18 cellular contexts compared by ENCODE assay signal in the genomic region with DNA sequence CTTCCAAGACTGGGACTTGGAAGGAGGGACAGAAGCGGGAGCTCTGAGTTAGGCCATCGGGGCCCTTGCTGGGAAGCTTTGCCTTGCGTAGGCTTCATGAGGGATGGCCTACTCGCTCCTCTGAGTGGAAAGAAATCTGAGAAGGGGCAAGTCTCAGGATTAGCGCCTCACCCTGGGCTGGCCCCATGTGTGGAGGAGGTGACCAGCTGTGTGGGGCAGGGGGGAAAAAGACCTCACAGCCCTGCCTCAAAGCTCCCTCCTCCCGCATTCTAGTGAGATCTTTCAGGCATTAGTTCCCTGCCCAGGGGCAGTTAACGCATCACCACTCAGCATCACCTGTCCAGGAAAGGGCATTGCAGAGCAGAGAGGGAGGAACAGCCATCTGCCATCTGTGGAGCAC.
DNase-seq lines count a peak whose midpoint lies in the region; ATAC-seq and TF ChIP-seq lines count a peak whose summit lies in the region.
"Had no signal": no experiment of that assay in that cellular context is flagged by ENCODE, and none has a peak within 500 bp of the region (broad histone marks: within the 10 kb centered on the region; RNA-seq: fewer than 3 reads in every experiment).

No MANE protein-coding gene starts in this region.

- no peak overlapping the region for H2BK120ac ChIP-seq in mesendoderm (ENCODE audit: low read depth, low read length)

- H2BK5ac ChIP-seq in mesendoderm (ENCODE audit: low read length), result no peak overlapping the region

- no peak overlapping the region for H2AK5ac ChIP-seq in mesendoderm (ENCODE audit: low read length)

- H2BK15ac ChIP-seq in mesendoderm (replicated peaks; ENCODE audit: low read depth), result no peak overlapping the region

- DNase-seq in GM23338 (ENCODE audit: low spot score), result peak; percentile 28
- DNase-seq in SJCRH30, result peak; percentile 13 to 53
- peak; percentile 67 for DNase-seq in endodermal cell
- peak; percentile 31 for DNase-seq in mesendoderm
- DNase-seq in NCI-H2107 (lab: John Stamatoyannopoulos, UW), result no peak
- no peak for DNase-seq in Right ventricle myocardium inferior (ENCODE audit: missing footprints)
- no peak for DNase-seq in HCEC 1CT
- no peak for DNase-seq in GOT3 (lab: John Stamatoyannopoulos, UW)
- DNase-seq: C1 segment of cervical spinal cord; Calu3; CD4-positive, alpha-beta T cell; DMS 273 treated with DMSO at 0.1 percent for 48 hours; HFFc6 had no signal

- no peak overlapping the region for H3K27ac Mint-ChIP-seq in GM23338
- no peak overlapping the region for H3K27ac Mint-ChIP-seq in endodermal cell
- H3K27ac Mint-ChIP-seq: B cell; CD4-positive, alpha-beta T cell; HFFc6 had no signal

- H3K4me3 ChIP-seq in GM23338, result no peak overlapping the region
- H3K4me3 ChIP-seq in SJCRH30, result no peak overlapping the region
- H3K4me3 ChIP-seq in endodermal cell (ENCODE audit: low read length), result no peak overlapping the region
- H3K4me3 ChIP-seq in mesendoderm (ENCODE audit: low read length), result no peak overlapping the region
- H3K4me3 ChIP-seq: GM12878, HAP-1, K562 had no signal

- H3K9ac ChIP-seq in endodermal cell (ENCODE audit: extremely low read depth, low read length, poor library complexity, severe bottlenecking) (no peak overlapping the region), mesendoderm (ENCODE audit: low read length) (no peak overlapping the region)

- H3K4me2 ChIP-seq in GM23338, result no peak overlapping the region
- H3K4me2 ChIP-seq in mesendoderm (ENCODE audit: low read length), result no peak overlapping the region

- no peak overlapping the region for H4K5ac ChIP-seq in mesendoderm (ENCODE audit: low read length)

- H3K9me3 ChIP-seq in SJCRH30 (replicated peaks), result no peaks in the 10 kb centered on the region
- H3K9me3 ChIP-seq in endodermal cell (ENCODE audit: control insufficient read depth, low read length), result no peaks in the 10 kb centered on the region
- H3K9me3 ChIP-seq: HAP-1 had no signal

- no peaks in the 10 kb centered on the region for H3K36me3 ChIP-seq in GM23338 (ENCODE audit: insufficient read depth)
- no peaks in the 10 kb centered on the region for H3K36me3 ChIP-seq in SJCRH30
- H3K36me3 ChIP-seq in endodermal cell (ENCODE audit: control insufficient read depth, insufficient read depth, low read length), result no peaks in the 10 kb centered on the region
- no peaks in the 10 kb centered on the region for H3K36me3 ChIP-seq in mesendoderm (ENCODE audit: control insufficient read depth, insufficient read depth, low read length)
- H3K36me3 ChIP-seq: HAP-1 had no signal

- H3K56ac ChIP-seq in mesendoderm (ENCODE audit: low read length), result no peak overlapping the region

- H3K27ac ChIP-seq in GM23338 (ENCODE audit: low read depth) (no peak overlapping the region), SJCRH30 (no peak overlapping the region), endodermal cell (ENCODE audit: low read depth, low read length) (no peak overlapping the region), mesendoderm (ENCODE audit: low read depth, low read length) (no peak overlapping the region)
- H3K27ac ChIP-seq: HL-60 had no signal

- H3K9me3 Mint-ChIP-seq in GM23338, result no peaks in the 10 kb centered on the region
- H3K9me3 Mint-ChIP-seq in endodermal cell, result no peaks in the 10 kb centered on the region
- H3K9me3 Mint-ChIP-seq: CD4-positive, alpha-beta T cell had no signal

- H3K4me3 Mint-ChIP-seq in GM23338, result no peak overlapping the region
- no peak overlapping the region for H3K4me3 Mint-ChIP-seq in endodermal cell
- H3K4me3 Mint-ChIP-seq: B cell; CD4-positive, alpha-beta T cell; HFFc6 had no signal

- no peaks in the 10 kb centered on the region for H3K79me2 ChIP-seq in GM23338 (replicated peaks; ENCODE audit: insufficient read depth)
- H3K79me2 ChIP-seq in mesendoderm (ENCODE audit: control insufficient read depth, insufficient read depth, low read length), result no peaks in the 10 kb centered on the region

- peak in 1 of 2 experiments; percentile 31; a peak in 2 of 4 replicates for TF ChIP-seq CTCF in GM23338 (conservative IDR thresholded peaks at IDR 0.05; ENCODE audit: low read depth in 2 of 2)
- no peak for TF ChIP-seq CTCF in endodermal cell (conservative IDR thresholded peaks at IDR 0.05)

- no peak overlapping the region for H4K8ac ChIP-seq in mesendoderm (ENCODE audit: low read depth, low read length)

- no peaks in the 10 kb centered on the region for H3K36me3 Mint-ChIP-seq in GM23338 (ENCODE audit: low read depth)
- H3K36me3 Mint-ChIP-seq in endodermal cell (ENCODE audit: low read depth), result no peaks in the 10 kb centered on the region

- H3K23ac ChIP-seq in mesendoderm (ENCODE audit: low read length), result no peak overlapping the region

- H4K20me1 ChIP-seq in GM23338 (replicated peaks; ENCODE audit: insufficient read depth), result no peaks in the 10 kb centered on the region

- H3K4me1 Mint-ChIP-seq in GM23338 (peaks cover 12% of the 10 kb centered on the region), endodermal cell (peaks cover 8% of the 10 kb centered on the region)
- H3K4me1 Mint-ChIP-seq: B cell had no signal

- ATAC-seq in GM23338 (peak; percentile 92), Right ventricle myocardium inferior (no peak)
- ATAC-seq: GM12878, K562 had no signal

- no peaks in the 10 kb centered on the region for H3K79me1 ChIP-seq in mesendoderm (ENCODE audit: low read length)

- no peak overlapping the region for H2AFZ ChIP-seq in GM23338

- no peak overlapping the region for H3K4ac ChIP-seq in mesendoderm (ENCODE audit: low read depth, low read length)

- H3K18ac ChIP-seq in mesendoderm (ENCODE audit: low read length), result no peak overlapping the region

- no peaks in the 10 kb centered on the region for H3K27me3 ChIP-seq in GM23338 (ENCODE audit: insufficient read depth)
- no peaks in the 10 kb centered on the region for H3K27me3 ChIP-seq in SJCRH30
- H3K27me3 ChIP-seq in endodermal cell (ENCODE audit: control insufficient read depth, insufficient read depth, low read length, poor library complexity, severe bottlenecking), result no peaks in the 10 kb centered on the region
- no peaks in the 10 kb centered on the region for H3K27me3 ChIP-seq in mesendoderm (ENCODE audit: insufficient read depth, low read length, poor library complexity)

- H3K27me3 Mint-ChIP-seq in GM23338 (ENCODE audit: insufficient read depth, low read depth, poor library complexity) (peaks cover 3% of the 10 kb centered on the region), endodermal cell (ENCODE audit: insufficient read depth) (no peaks in the 10 kb centered on the region)

- 86% methylated on average over 7 of the region's 7 CpGs; no CpG with 5 or more reads in 1 of the 2 experiments for WGBS in endodermal cell (ENCODE audit: insufficient coverage in 1 of 2, insufficient read length in 1 of 2), 2 experiments
- WGBS in mesendoderm (ENCODE audit: extremely low coverage, insufficient coverage, low lambda C conversion rate), result no CpG with 5 or more reads among the region's 7 CpGs

- H3F3A ChIP-seq in GM23338 (replicated peaks; ENCODE audit: low read depth), result no peaks in the 10 kb centered on the region

- H3K4me1 ChIP-seq in GM23338 (ENCODE audit: insufficient read depth) (no peaks in the 10 kb centered on the region), SJCRH30 (no peaks in the 10 kb centered on the region), endodermal cell (ENCODE audit: control insufficient read depth, insufficient read depth, low read length) (no peaks in the 10 kb centered on the region), mesendoderm (ENCODE audit: control insufficient read depth, low read depth, low read length) (no peaks in the 10 kb centered on the region)
- H3K4me1 ChIP-seq: HAP-1 had no signal

- intact Hi-C loops in Right ventricle myocardium inferior (cut with DNase I), result no loop called here

- H3K9me2 ChIP-seq in GM23338 (ENCODE audit: insufficient read depth), result no peaks in the 10 kb centered on the region

TF ChIP-seq in GM23338, 12 proteins besides CTCF, POLR2A, EP300 and RAD21 (continues in another document):
- TF ChIP-seq ZNF331 (CRISPR knock-in tag; IDR thresholded peaks at IDR 0.05; ENCODE audit: low read depth), result no peak
- no peak for TF ChIP-seq STAT1 (IDR thresholded peaks at IDR 0.05; ENCODE audit: unreplicated experiment)
- no peak for TF ChIP-seq NANOG (IDR thresholded peaks at IDR 0.05; ENCODE audit: borderline replicate concordance)
- TF ChIP-seq EZH2phosphoT487 (IDR thresholded peaks at IDR 0.05; ENCODE audit: unreplicated experiment), result no peak
- TF ChIP-seq EZH2 (IDR thresholded peaks at IDR 0.05; ENCODE audit: low read depth, unreplicated experiment), result no peak
- TF ChIP-seq JUNB (IDR thresholded peaks at IDR 0.05; ENCODE audit: unreplicated experiment), result no peak
- TF ChIP-seq POLR2AphosphoS5 (IDR thresholded peaks at IDR 0.05; ENCODE audit: low read depth), result no peak

Comparison
In these comparisons a context has a peak if more than half of its experiments do, and no peak if none do; other contexts are left out.
1. DNase-seq: peak in GM23338 (single experiment), SJCRH30 (2 of 2), endodermal cell (single experiment) and mesendoderm (single experiment); none in NCI-H2107 (single experiment), Right ventricle myocardium inferior (single experiment), HCEC 1CT (single experiment) and GOT3 (single experiment).